ENCODE assay signal across 10 cellular contexts in genomic region chr19:38675611-38676010, GRCh38. TPM values are rescaled to one million over a fixed set of nuclear protein-coding genes. Genes with fewer than 3 reads are reported as not detected.
A peak's percentile ranks its signal among the peaks of the same experiment; 100 is the strongest.
DNase-seq lines count a peak whose midpoint lies in the region; ATAC-seq and TF ChIP-seq lines count a peak whose summit lies in the region.
"Had no signal": no experiment of that assay in that cellular context is flagged by ENCODE, and none has a peak within 500 bp of the region (broad histone marks: within the 10 kb centered on the region; RNA-seq: fewer than 3 reads in every experiment).

No MANE protein-coding gene starts in this region.

- H3F3A ChIP-seq in MM.1S (ENCODE audit: insufficient read depth, low read length) (no peaks in the 10 kb centered on the region), neural progenitor cell (ENCODE audit: low read depth) (peaks cover 15% of the 10 kb centered on the region)

- TF ChIP-seq CTCF in MM.1S (IDR thresholded peaks at IDR 0.05; ENCODE audit: low read length), result no peak
- TF ChIP-seq CTCF in dorsolateral prefrontal cortex (IDR thresholded peaks at IDR 0.05 in 54 of 56, conservative IDR thresholded peaks at IDR 0.05 in 2 of 56; ENCODE audit: low read depth in 1 of 56, partially characterized antibody in 56 of 56), result peak in 38 of 56 donors; percentile 8 to 67 (median 32)
- no peak for TF ChIP-seq CTCF in nephron progenitor cell (IDR thresholded peaks at IDR 0.05)
- TF ChIP-seq CTCF in neural progenitor cell (IDR thresholded peaks at IDR 0.05), result no peak

- H3K79me2 ChIP-seq in ACC112 (ENCODE audit: control insufficient read depth, insufficient read depth, low read length, unreplicated experiment) (peaks cover 88% of the 10 kb centered on the region), MM.1S (ENCODE audit: low read length) (peaks cover 93% of the 10 kb centered on the region), neural progenitor cell (ENCODE audit: low read depth) (peaks cover 92% of the 10 kb centered on the region)

- H3K27ac Mint-ChIP-seq in nephron progenitor cell (peak overlapping the region; percentile 99), neural progenitor cell (no peak overlapping the region)

- H3K27me3 Mint-ChIP-seq in nephron progenitor cell (ENCODE audit: low read depth, poor library complexity), result peaks cover 2% of the 10 kb centered on the region
- H3K27me3 Mint-ChIP-seq in neural progenitor cell (ENCODE audit: insufficient read depth, low read depth), result peaks cover 2% of the 10 kb centered on the region

- intact Hi-C loops in dorsolateral prefrontal cortex (cut with DNase I), result no loop called here

- H3K4me3 ChIP-seq in ACC112 (ENCODE audit: low read depth, low read length) (no peak overlapping the region), MM.1S (ENCODE audit: low read length) (no peak overlapping the region), dorsolateral prefrontal cortex (no peak overlapping the region), neural progenitor cell (no peak overlapping the region)

- peaks cover 81% of the 10 kb centered on the region for H3K4me1 Mint-ChIP-seq in nephron progenitor cell
- H3K4me1 Mint-ChIP-seq in neural progenitor cell, result peaks cover 14% of the 10 kb centered on the region

- H3K4me1 ChIP-seq in ACC112 (ENCODE audit: control insufficient read depth, insufficient read depth, low read length, unreplicated experiment) (peaks cover 25% of the 10 kb centered on the region), MM.1S (ENCODE audit: low read length) (peaks cover 5% of the 10 kb centered on the region; the same call in 1 of the 2 replicates), neural progenitor cell (peaks cover 2% of the 10 kb centered on the region)

- peak overlapping the region; percentile 5 for H3K4me3 Mint-ChIP-seq in nephron progenitor cell
- no peak overlapping the region for H3K4me3 Mint-ChIP-seq in neural progenitor cell

- no peaks in the 10 kb centered on the region for H3K9me3 ChIP-seq in MM.1S (replicated peaks; ENCODE audit: insufficient read depth, low read length)
- H3K9me3 ChIP-seq in neural progenitor cell (ENCODE audit: low read depth), result no peaks in the 10 kb centered on the region

- peak overlapping the region; percentile 29; the same call in 1 of the 2 replicates for H3K27ac ChIP-seq in ACC112 (ENCODE audit: low read depth, low read length)
- no peak overlapping the region for H3K27ac ChIP-seq in MM.1S (ENCODE audit: low read length)
- peak overlapping the region in 56 of 59 donors; percentile 3 to 85 (median 74) for H3K27ac ChIP-seq in dorsolateral prefrontal cortex
- no peak overlapping the region for H3K27ac ChIP-seq in neural progenitor cell

- no peaks in the 10 kb centered on the region for H3K9me2 ChIP-seq in MM.1S (replicated peaks; ENCODE audit: insufficient read depth, low read length)

- peaks cover 39% of the 10 kb centered on the region for H3K36me3 Mint-ChIP-seq in nephron progenitor cell (ENCODE audit: low read depth)
- H3K36me3 Mint-ChIP-seq in neural progenitor cell, result peaks cover 17% of the 10 kb centered on the region

- H3K27me3 ChIP-seq in ACC112 (ENCODE audit: insufficient read depth, low read length) (no peaks in the 10 kb centered on the region), MM.1S (replicated peaks; ENCODE audit: insufficient read depth, low read length) (no peaks in the 10 kb centered on the region), dorsolateral prefrontal cortex (no peaks in the 10 kb centered on the region), neural progenitor cell (no peaks in the 10 kb centered on the region)

- H3K9ac ChIP-seq in MM.1S (ENCODE audit: low read length), result no peak overlapping the region
- no peak overlapping the region for H3K9ac ChIP-seq in neural progenitor cell

- ATAC-seq in HG03354 (IDR thresholded peaks at IDR 0.05; ENCODE audit: poor library complexity, severe bottlenecking, unreplicated experiment) (no peak), HG03139 (IDR thresholded peaks at IDR 0.05; ENCODE audit: unreplicated experiment) (no peak)

- H3K36me3 ChIP-seq in ACC112 (ENCODE audit: insufficient read depth, low read length) (no peaks in the 10 kb centered on the region; the same call in 1 of the 2 replicates), MM.1S (replicated peaks; ENCODE audit: insufficient read depth, low read length) (no peaks in the 10 kb centered on the region), neural progenitor cell (no peaks in the 10 kb centered on the region)

- H4K20me1 ChIP-seq in MM.1S (ENCODE audit: insufficient read depth, low read length), result peaks cover 13% of the 10 kb centered on the region; the same call in 1 of the 2 replicates
- peaks cover 85% of the 10 kb centered on the region for H4K20me1 ChIP-seq in neural progenitor cell (ENCODE audit: low read depth)

- H2AFZ ChIP-seq in ACC112 (ENCODE audit: low read length, unreplicated experiment) (no peak overlapping the region), MM.1S (ENCODE audit: low read length) (no peak overlapping the region), neural progenitor cell (replicated peaks) (no peak overlapping the region)

- DNase-seq in MM.1S, result peak; percentile 18
- peak in 2 of 10 donors; percentile 48 to 65 for DNase-seq in dorsolateral prefrontal cortex
- DNase-seq in nephron progenitor cell, result no peak
- no peak for DNase-seq in neural progenitor cell (ENCODE audit: low spot score)
- no peak for DNase-seq in DMS114 treated with DMSO at 0.1 percent for 48 hours (lab: John Stamatoyannopoulos, UW; ENCODE audit: unreplicated experiment)
- DNase-seq: DMS 273 treated with DMSO at 0.1 percent for 48 hours, GOT3 had no signal

- H3K9me3 Mint-ChIP-seq in nephron progenitor cell (no peaks in the 10 kb centered on the region), neural progenitor cell (no peaks in the 10 kb centered on the region)

- no peak overlapping the region for H3K4me2 ChIP-seq in MM.1S (ENCODE audit: low read depth, low read length)
- no peak overlapping the region for H3K4me2 ChIP-seq in neural progenitor cell

RNA-seq across cellular contexts. Expression of gene ACTN4, which starts 28.2 kb away (rescaled TPM):
- total RNA-seq in dorsolateral prefrontal cortex (100 to 1,000 TPM; 271 to 539 (median 377) TPM), neural progenitor cell (ENCODE audit: low replicate concordance) (127 and 233 TPM in 2 replicates)

RNA-seq across cellular contexts. Expression of gene EIF3K, which starts 56.6 kb away (rescaled TPM):
- total RNA-seq in dorsolateral prefrontal cortex (100 to 1,000 TPM; 165 to 292 (median 241) TPM), neural progenitor cell (ENCODE audit: low replicate concordance) (261 and 432 TPM in 2 replicates)

RNA-seq across cellular contexts. Expression of gene MAP4K1, which starts 57.9 kb away (rescaled TPM):
- 10 to 100 TPM in 10 of 120 experiments, 1 to 10 TPM in 110; 1.2 to 14.7 (median 5.4) TPM for total RNA-seq in dorsolateral prefrontal cortex
- 1.9 and 3.6 TPM in 2 replicates for total RNA-seq in neural progenitor cell (ENCODE audit: low replicate concordance)

Comparison
In these comparisons a context has a peak if more than half of its experiments do, and no peak if none do; other contexts are left out.
1. H3K27ac ChIP-seq: peak in ACC112 (single experiment) and dorsolateral prefrontal cortex (56 of 59); none in MM.1S (single experiment) and neural progenitor cell (single experiment).
2. CTCF ChIP-seq: peak in dorsolateral prefrontal cortex (38 of 56); none in MM.1S (single experiment), nephron progenitor cell (single experiment) and neural progenitor cell (single experiment).